In the genomic region with DNA sequence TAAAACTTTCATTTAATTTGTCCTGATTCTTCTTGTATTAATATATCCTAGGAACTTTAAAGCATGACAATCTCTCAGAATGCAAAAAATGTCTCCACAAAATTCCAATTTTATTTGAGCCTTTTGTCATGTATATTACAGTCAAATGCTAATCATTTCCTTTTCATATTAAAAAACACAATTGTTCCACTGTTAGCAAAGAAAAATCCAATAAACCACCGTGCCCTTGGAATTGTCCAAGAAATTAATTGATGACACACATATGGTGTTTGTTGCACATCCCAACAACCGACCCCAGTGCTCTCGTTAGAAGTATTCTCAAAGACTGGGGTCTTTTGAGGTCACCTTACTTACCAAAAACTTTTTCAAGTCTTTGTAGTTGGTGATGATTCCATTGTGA, we compare ENCODE assay signal across 22 cellular contexts.
"Had no signal": no experiment of that assay in that cellular context is flagged by ENCODE, and none has a peak within 500 bp of the region (broad histone marks: within the 10 kb centered on the region; RNA-seq: fewer than 3 reads in every experiment).

No MANE protein-coding gene starts in this region.

- H3K27me3 ChIP-seq: breast epithelium, SJSA1 had no signal

- H3K4me3 ChIP-seq: breast epithelium, SJSA1 had no signal

- H3K27ac ChIP-seq: breast epithelium, SJSA1 had no signal

- H3K9me3 ChIP-seq: breast epithelium, SJSA1 had no signal

- H3K4me1 ChIP-seq: breast epithelium, SJSA1 had no signal

- DNase-seq: activated CD4-positive, alpha-beta T cell treated with anti-CD3 and anti-CD28 coated beads for 48 hours; activated CD4-positive, alpha-beta T cell treated with anti-CD3 and anti-CD28 coated beads, Interleukin-2, amount 50 U/mL, for 48 hours; activated CD4-positive, CD25-positive, alpha-beta regulatory T cell treated with anti-CD3 and anti-CD28 coated beads, Interleukin-2, amount 50 U/mL, for 72 hours; activated CD8-positive, alpha-beta memory T cell treated with anti-CD3 and anti-CD28 coated beads, Interleukin-2, amount 10 ng/mL, durations not matched to agents 7 days and 5 days; activated effector memory CD4-positive, alpha-beta T cell treated with Interleukin-2 at 50 U/mL for 16 hours; activated naive CD4-positive, alpha-beta T cell; activated T-cell treated with anti-CD3 and anti-CD28 coated beads, Interleukin-2, amount 50 U/mL, for 24 hours; aorta; caudate nucleus; Karpas-422; MM.1S; NCI-H1105 treated with DMSO at 0.1 percent for 48 hours; NCI-H1436 treated with DMSO at 0.1 percent for 48 hours; NCI-H187; NCI-H2081; NCI-H510A treated with DMSO at 0.1 percent for 48 hours; NCI-H69; NK-92 treated with Interleukin-12 subunit alpha and Interleukin-12 subunit beta, amount 100 ng/mL, for 24 hours; SHP77; T-cell had no signal
